Comparison of ENCODE assay signal across 15 cellular contexts in genomic region chr6:28757429-28758045, GRCh38.
DNase-seq lines count a peak whose midpoint lies in the region; ATAC-seq and TF ChIP-seq lines count a peak whose summit lies in the region.
"Had no signal": no experiment of that assay in that cellular context is flagged by ENCODE, and none has a peak within 500 bp of the region (broad histone marks: within the 10 kb centered on the region; RNA-seq: fewer than 3 reads in every experiment).

No MANE protein-coding gene starts in this region.

- no peak for DNase-seq in HCT116 (ENCODE audit: low read depth, low spot score)
- no peak for DNase-seq in PC-9
- DNase-seq in epithelial cell of proximal tubule (ENCODE audit: low read depth), result no peak
- peak; percentile 35 to 54 for DNase-seq in trophoblast cell
- no peak for DNase-seq in SJCRH30
- DNase-seq in activated T-cell treated with anti-CD3 and anti-CD28 coated beads, Interleukin-2, amount 50 U/mL, for 4 hours, result no peak
- no peak for DNase-seq in activated CD4-positive, alpha-beta T cell treated with anti-CD3 and anti-CD28 coated beads, Interleukin-2, amount 50 U/mL, for 4 hours
- no peak for DNase-seq in cerebellar nuclear complex (lab: John Stamatoyannopoulos, UW)
- DNase-seq: activated CD4-positive, alpha-beta T cell treated with anti-CD3 and anti-CD28 coated beads, Interleukin-2, amount 10 ng/mL, durations not matched to agents 24 days and 14 days; activated naive CD4-positive, alpha-beta T cell treated with Interleukin-2 at 50 U/mL for 16 hours; DMS79; NCI-H2171 had no signal

- BruUV-seq in HCT116 (replicated peaks; lab: Mats Ljungman, UMichigan) (TSS peak; percentile 96), PC-9 (replicated peaks; lab: Mats Ljungman, UMichigan) (no TSS peak)

- CTCF ChIA-PET in HCT116 (lab: Charles Lee), result interaction anchor here (1.5 to 1.6 kb wide), 2 partner anchors 10 to 12 kb away, joined by 4 to 6 read pairs; no protein-coding TSS in a partner anchor
- CTCF ChIA-PET in PC-9 (lab: Charles Lee), result no interaction called here

- H2AFZ ChIP-seq in HCT116 (ENCODE audit: low read depth, low read length, poor library complexity, severe bottlenecking) (peak overlapping the region; percentile 99), PC-9 (no peak overlapping the region), trophoblast cell (ENCODE audit: insufficient read depth, low read length, poor library complexity) (no peak overlapping the region)

- no peak overlapping the region for H2BK120ac ChIP-seq in trophoblast cell (ENCODE audit: insufficient read depth, low read length, poor library complexity)

- no peaks in the 10 kb centered on the region for H3K36me3 Mint-ChIP-seq in activated T-cell treated with anti-CD3 and anti-CD28 coated beads, Interleukin-2, amount 50 U/mL, for 4 hours (ENCODE audit: insufficient read depth)
- H3K36me3 Mint-ChIP-seq: IgD-negative memory B cell; stimulated activated effector memory CD8-positive, alpha-beta T cell treated with anti-CD3 and anti-CD28 coated beads, Interleukin-12 subunit alpha, Interleukin-12 subunit beta, amount 100 ng/mL, for 72 hours had no signal

- ATAC-seq in HCT116, result peak; percentile 56
- no peak for ATAC-seq in activated T-cell treated with anti-CD3 and anti-CD28 coated beads, Interleukin-2, amount 50 U/mL, for 4 hours
- ATAC-seq: stimulated activated effector memory CD8-positive, alpha-beta T cell treated with anti-CD3 and anti-CD28 coated beads, Interleukin-12 subunit alpha, Interleukin-12 subunit beta, amount 100 ng/mL, for 72 hours had no signal

- peak overlapping the region; percentile 66 for H3K9ac ChIP-seq in HCT116 (ENCODE audit: low read length)
- no peak overlapping the region for H3K9ac ChIP-seq in trophoblast cell (ENCODE audit: low read length)

- no peaks in the 10 kb centered on the region for H3K79me2 ChIP-seq in HCT116 (ENCODE audit: insufficient read depth, low read length)
- H3K79me2 ChIP-seq in PC-9 (ENCODE audit: low read depth), result no peaks in the 10 kb centered on the region
- H3K79me2 ChIP-seq in trophoblast cell (ENCODE audit: control insufficient read depth, insufficient read depth, low read length, poor library complexity), result no peaks in the 10 kb centered on the region

- H4K91ac ChIP-seq in trophoblast cell (ENCODE audit: low read depth, low read length), result no peak overlapping the region

- no peaks in the 10 kb centered on the region for H3K4me1 Mint-ChIP-seq in activated T-cell treated with anti-CD3 and anti-CD28 coated beads, Interleukin-2, amount 50 U/mL, for 4 hours (ENCODE audit: low read depth)
- H3K4me1 Mint-ChIP-seq: activated CD4-positive, alpha-beta T cell treated with anti-CD3 and anti-CD28 coated beads, Interleukin-2, amount 10 ng/mL, durations not matched to agents 24 days and 14 days; IgD-negative memory B cell; nephron; stimulated activated effector memory CD8-positive, alpha-beta T cell treated with anti-CD3 and anti-CD28 coated beads, Interleukin-12 subunit alpha, Interleukin-12 subunit beta, amount 100 ng/mL, for 72 hours had no signal

- no peak overlapping the region for H3K4ac ChIP-seq in trophoblast cell (ENCODE audit: low read depth, low read length)

- no peak for TF ChIP-seq RAD21 in HCT116 (IDR thresholded peaks at IDR 0.05; ENCODE audit: low read depth)

- TF ChIP-seq POLR2A in HCT116 (IDR thresholded peaks at IDR 0.05; ENCODE audit: borderline replicate concordance, extremely low read depth, insufficient read depth, insufficient read length), result peak; percentile 21

- H3K27me3 ChIP-seq in HCT116 (ENCODE audit: insufficient read depth, low read length) (no peaks in the 10 kb centered on the region), PC-9 (ENCODE audit: insufficient read depth, low read depth) (no peaks in the 10 kb centered on the region), trophoblast cell (ENCODE audit: insufficient read depth, low read length) (peaks cover 2% of the 10 kb centered on the region), SJCRH30 (no peaks in the 10 kb centered on the region)

- TF ChIP-seq CTCF in HCT116 (IDR thresholded peaks at IDR 0.05 in 2 of 3, conservative IDR thresholded peaks at IDR 0.05 in 1 of 3; ENCODE audit: borderline replicate concordance in 1 of 3, insufficient read depth in 1 of 3, low read depth in 2 of 3, low read length in 2 of 3) (no peak), PC-9 (conservative IDR thresholded peaks at IDR 0.05) (no peak), epithelial cell of proximal tubule (conservative IDR thresholded peaks at IDR 0.05; ENCODE audit: low read depth, low read length) (no peak)

- H3K27ac ChIP-seq in HCT116 (ENCODE audit: low read depth, low read length), result peak overlapping the region; percentile 79
- H3K27ac ChIP-seq in PC-9, result no peak overlapping the region
- no peak overlapping the region for H3K27ac ChIP-seq in trophoblast cell (ENCODE audit: low read depth, low read length)
- H3K27ac ChIP-seq in SJCRH30, result no peak overlapping the region

- POLR2A ChIA-PET in HCT116 (lab: Charles Lee) (interaction anchor here (0.7 to 1.6 kb wide), 9 partner anchors 9 to 1037 kb away, joined by 3 to 7 read pairs (median 3); no protein-coding TSS in a partner anchor), PC-9 (lab: Charles Lee; ENCODE audit: unreplicated experiment) (no interaction called here)

- no peak overlapping the region for H2BK12ac ChIP-seq in trophoblast cell (ENCODE audit: low read length)

- no peak overlapping the region for H3K23ac ChIP-seq in trophoblast cell (ENCODE audit: low read length)

- RAD21 ChIA-PET in HCT116 (lab: Charles Lee; ENCODE audit: low non-redundant PET in 1 of 2, low total read pairs in 2 of 2, uncharacterized antibody in 2 of 2, unreplicated experiment in 2 of 2), result no interaction called here

- peaks cover 63% of the 10 kb centered on the region for H3K27me3 Mint-ChIP-seq in activated T-cell treated with anti-CD3 and anti-CD28 coated beads, Interleukin-2, amount 50 U/mL, for 4 hours (ENCODE audit: low read depth)

- no peaks in the 10 kb centered on the region for H3K36me3 ChIP-seq in HCT116 (ENCODE audit: control insufficient read depth in 1 of 2, insufficient read depth in 2 of 2, low read length in 2 of 2)
- H3K36me3 ChIP-seq in PC-9 (ENCODE audit: low read depth), result no peaks in the 10 kb centered on the region
- no peaks in the 10 kb centered on the region for H3K36me3 ChIP-seq in trophoblast cell (ENCODE audit: control insufficient read depth in 1 of 2, insufficient read depth in 2 of 2, low read length in 2 of 2)
- H3K36me3 ChIP-seq in SJCRH30, result no peaks in the 10 kb centered on the region

- H3K9me3 ChIP-seq in HCT116 (ENCODE audit: control insufficient read depth in 1 of 2, insufficient read depth in 1 of 2, low read depth in 1 of 2, low read length in 2 of 2) (no peaks in the 10 kb centered on the region), PC-9 (ENCODE audit: insufficient read depth, low read depth) (no peaks in the 10 kb centered on the region), trophoblast cell (ENCODE audit: insufficient read depth, low read depth, low read length) (no peaks in the 10 kb centered on the region), SJCRH30 (replicated peaks) (no peaks in the 10 kb centered on the region)

- H3K14ac ChIP-seq in trophoblast cell (ENCODE audit: low read length), result no peak overlapping the region

- no peak overlapping the region for H2BK5ac ChIP-seq in trophoblast cell (ENCODE audit: low read depth, low read length, poor library complexity)

- H4K20me1 ChIP-seq in HCT116 (ENCODE audit: insufficient read depth) (no peaks in the 10 kb centered on the region), PC-9 (ENCODE audit: insufficient read depth) (no peaks in the 10 kb centered on the region)

- no peak overlapping the region for H3K4me3 Mint-ChIP-seq in activated T-cell treated with anti-CD3 and anti-CD28 coated beads, Interleukin-2, amount 50 U/mL, for 4 hours
- H3K4me3 Mint-ChIP-seq: activated CD4-positive, alpha-beta T cell treated with anti-CD3 and anti-CD28 coated beads, Interleukin-2, amount 10 ng/mL, durations not matched to agents 24 days and 14 days; IgD-negative memory B cell; nephron; stimulated activated effector memory CD8-positive, alpha-beta T cell treated with anti-CD3 and anti-CD28 coated beads, Interleukin-12 subunit alpha, Interleukin-12 subunit beta, amount 100 ng/mL, for 72 hours had no signal

- peaks cover 18 to 43% of the 10 kb centered on the region in 2 experiments for H3K4me1 ChIP-seq in HCT116 (ENCODE audit: control insufficient read depth in 1 of 2, insufficient read depth in 2 of 2, low read length in 2 of 2)
- H3K4me1 ChIP-seq in PC-9 (replicated peaks; ENCODE audit: insufficient read depth), result peaks cover 4% of the 10 kb centered on the region; the same call in 1 of the 2 replicates
- peaks cover 3% of the 10 kb centered on the region in 2 experiments for H3K4me1 ChIP-seq in trophoblast cell (ENCODE audit: control insufficient read depth in 1 of 2, insufficient read depth in 2 of 2, low read length in 2 of 2)
- no peaks in the 10 kb centered on the region for H3K4me1 ChIP-seq in SJCRH30

- no peaks in the 10 kb centered on the region for H3K9me2 ChIP-seq in HCT116 (ENCODE audit: insufficient read depth)
- no peaks in the 10 kb centered on the region for H3K9me2 ChIP-seq in PC-9 (ENCODE audit: insufficient read depth)

- no peak overlapping the region for H4K12ac ChIP-seq in trophoblast cell (ENCODE audit: low read depth, low read length)

- H2AK5ac ChIP-seq in trophoblast cell (ENCODE audit: low read length), result no peak overlapping the region

- peak overlapping the region; percentile 85 for H3K4me2 ChIP-seq in HCT116 (ENCODE audit: low read length)
- peak overlapping the region; percentile 81; the same call in 1 of the 2 replicates for H3K4me2 ChIP-seq in PC-9
- peak overlapping the region; percentile 52 for H3K4me2 ChIP-seq in trophoblast cell (ENCODE audit: low read length)

- H3K79me1 ChIP-seq in trophoblast cell (ENCODE audit: low read length), result no peaks in the 10 kb centered on the region

- no peak overlapping the region for H4K8ac ChIP-seq in trophoblast cell (ENCODE audit: low read depth, low read length)

- intact Hi-C loops in HCT116 (cut with micrococcal nuclease), result loop anchor here (2.0 to 5.0 kb wide), 2 partner anchors 15 to 140 kb away; no protein-coding TSS in a partner anchor
- intact Hi-C loops in PC-9 (cut with micrococcal nuclease; ENCODE audit: unreplicated experiment), result no loop called here

- WGBS in trophoblast cell (ENCODE audit: extremely low coverage, insufficient coverage, insufficient read length), result no CpG with 5 or more reads among the region's 33 CpGs

- no peaks in the 10 kb centered on the region for H3K9me3 Mint-ChIP-seq in activated T-cell treated with anti-CD3 and anti-CD28 coated beads, Interleukin-2, amount 50 U/mL, for 4 hours
- H3K9me3 Mint-ChIP-seq: nephron had no signal

- H3K4me3 ChIP-seq in HCT116 (replicated peaks in 1 of 2; ENCODE audit: low read depth in 1 of 2, low read length in 2 of 2), result peak overlapping the region; percentile 34 to 58
- H3K4me3 ChIP-seq in PC-9, result no peak overlapping the region; the same call in 1 of the 2 replicates
- peak overlapping the region; percentile 47 for H3K4me3 ChIP-seq in epithelial cell of proximal tubule (ENCODE audit: low read depth, low read length)
- H3K4me3 ChIP-seq in trophoblast cell (ENCODE audit: low read depth, low read length), result peak overlapping the region; percentile 27
- no peak overlapping the region for H3K4me3 ChIP-seq in SJCRH30

- H3F3A ChIP-seq in PC-9 (ENCODE audit: insufficient read depth, low read depth), result no peaks in the 10 kb centered on the region

- no peak overlapping the region for H3K18ac ChIP-seq in trophoblast cell (ENCODE audit: low read length)

TF ChIP-seq in HCT116, 20 proteins besides CTCF, POLR2A, EP300 and RAD21 (continues in another document):
- no peak for TF ChIP-seq FOSL1 (IDR thresholded peaks at IDR 0.05; ENCODE audit: low read depth)

Comparison
In these comparisons a context has a peak if more than half of its experiments do, and no peak if none do; other contexts are left out.
1. DNase-seq: peak in trophoblast cell (2 of 2); none in HCT116 (single experiment), PC-9 (0 of 2), epithelial cell of proximal tubule (single experiment), SJCRH30 (0 of 2), activated T-cell treated with anti-CD3 and anti-CD28 coated beads, Interleukin-2, amount 50 U/mL, for 4 hours (single experiment), activated CD4-positive, alpha-beta T cell treated with anti-CD3 and anti-CD28 coated beads, Interleukin-2, amount 50 U/mL, for 4 hours (0 of 2) and cerebellar nuclear complex (0 of 2).
2. H3K4me3 ChIP-seq: peak in HCT116 (2 of 2), epithelial cell of proximal tubule (single experiment) and trophoblast cell (single experiment); none in PC-9 (single experiment) and SJCRH30 (single experiment).
3. Peak in every context shown above with its lines, with median percentiles within 50 percentile points of each other: H3K4me2 ChIP-seq.